20 cellular contexts compared by ENCODE assay signal in the genomic region with DNA sequence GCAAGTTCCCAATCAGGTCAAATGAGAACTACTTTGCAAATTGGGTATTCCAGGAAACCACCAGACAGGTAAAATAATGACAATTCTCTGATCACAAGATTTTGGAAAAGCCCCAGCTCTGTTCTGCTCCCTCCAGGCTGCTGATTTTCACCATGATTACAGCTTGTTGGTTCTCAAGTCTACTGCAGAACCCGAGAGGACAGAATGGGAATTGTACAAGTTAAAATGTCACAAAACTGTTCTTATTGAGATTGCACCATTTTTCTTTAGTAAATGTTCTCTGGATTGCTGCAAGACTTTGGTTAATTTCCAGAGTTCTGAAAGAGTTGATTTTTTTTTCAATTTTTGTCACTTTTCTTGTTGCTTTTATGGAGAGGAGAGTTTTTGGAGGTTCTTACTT. TPM values are rescaled to one million over a fixed set of nuclear protein-coding genes. Genes with fewer than 3 reads are reported as not detected.
DNase-seq lines count a peak whose midpoint lies in the region; ATAC-seq, FAIRE-seq and TF ChIP-seq lines count a peak whose summit lies in the region.
"Had no signal": no experiment of that assay in that cellular context is flagged by ENCODE, and none has a peak within 500 bp of the region (broad histone marks: within the 10 kb centered on the region; RNA-seq: fewer than 3 reads in every experiment).

No MANE protein-coding gene starts in this region.

- no peak overlapping the region for H3K9ac ChIP-seq in endodermal cell (ENCODE audit: extremely low read depth, low read length, poor library complexity, severe bottlenecking)
- H3K9ac ChIP-seq: BLaER1 had no signal

- H3K27me3 Mint-ChIP-seq in endodermal cell (ENCODE audit: insufficient read depth): peaks cover 25% of the 10 kb centered on the region
- H3K27me3 Mint-ChIP-seq in stimulated activated naive B cell treated with anti-CD40 and anti-IgM and Interleukin-4, amounts not matched to agents 10 μg/mL and 1 μg/mL and 100 μg/mL, for 72 hours: no peaks in the 10 kb centered on the region

- H3K4me3 Mint-ChIP-seq in endodermal cell: no peak overlapping the region
- H3K4me3 Mint-ChIP-seq in stimulated activated naive B cell treated with anti-CD40 and anti-IgM and Interleukin-4, amounts not matched to agents 10 μg/mL and 1 μg/mL and 100 μg/mL, for 72 hours: no peak overlapping the region
- H3K4me3 Mint-ChIP-seq: CD14-positive monocyte; CD4-positive, alpha-beta memory T cell had no signal

- no peaks in the 10 kb centered on the region for H3K4me1 ChIP-seq in endodermal cell (ENCODE audit: control insufficient read depth, insufficient read depth, low read length)
- H3K4me1 ChIP-seq: A549 had no signal

- no peak overlapping the region for H3K27ac ChIP-seq in endodermal cell (ENCODE audit: low read depth, low read length)
- H3K27ac ChIP-seq: A549, BLaER1 had no signal

- H3K4me1 Mint-ChIP-seq in endodermal cell: no peaks in the 10 kb centered on the region
- H3K4me1 Mint-ChIP-seq in stimulated activated naive B cell treated with anti-CD40 and anti-IgM and Interleukin-4, amounts not matched to agents 10 μg/mL and 1 μg/mL and 100 μg/mL, for 72 hours: peaks cover 10 to 23% of the 10 kb centered on the region in 2 donors
- H3K4me1 Mint-ChIP-seq: CD14-positive monocyte; CD4-positive, alpha-beta memory T cell had no signal

- H3K9me3 Mint-ChIP-seq in endodermal cell: no peaks in the 10 kb centered on the region
- peaks cover 20 to 21% of the 10 kb centered on the region in 2 donors for H3K9me3 Mint-ChIP-seq in stimulated activated naive B cell treated with anti-CD40 and anti-IgM and Interleukin-4, amounts not matched to agents 10 μg/mL and 1 μg/mL and 100 μg/mL, for 72 hours

- no peak overlapping the region for H3K4me3 ChIP-seq in endodermal cell (ENCODE audit: low read length)
- H3K4me3 ChIP-seq: A549, BLaER1, K562 had no signal

- H3K36me3 ChIP-seq in endodermal cell (ENCODE audit: control insufficient read depth, insufficient read depth, low read length): no peaks in the 10 kb centered on the region
- H3K36me3 ChIP-seq: BLaER1 had no signal

- no peak overlapping the region for H3K27ac Mint-ChIP-seq in endodermal cell
- H3K27ac Mint-ChIP-seq in stimulated activated naive B cell treated with anti-CD40 and anti-IgM and Interleukin-4, amounts not matched to agents 10 μg/mL and 1 μg/mL and 100 μg/mL, for 72 hours: peak overlapping the region; percentile 59
- H3K27ac Mint-ChIP-seq: CD14-positive monocyte; CD4-positive, alpha-beta memory T cell had no signal

- peak; percentile 11 for TF ChIP-seq CTCF in endodermal cell (conservative IDR thresholded peaks at IDR 0.05)

- DNase-seq in GM19239 (ENCODE audit: insufficient read length, low spot score): no peak
- DNase-seq in endodermal cell: no peak
- DNase-seq in stimulated activated naive B cell treated with anti-CD40 and anti-IgM and Interleukin-4, amounts not matched to agents 10 μg/mL and 1 μg/mL and 100 μg/mL, for 72 hours: no peak
- DNase-seq in HK-2 (ENCODE audit: unreplicated experiment): no peak
- DNase-seq in NCI-H2227 (lab: John Stamatoyannopoulos, UW; ENCODE audit: unreplicated experiment): no peak
- DNase-seq: AML-193; CD4-positive, alpha-beta memory T cell; DMS153; DMS79; GDM1; GOT3; H7; IMR-90 had no signal

- peaks cover 9% of the 10 kb centered on the region for H3K9me3 ChIP-seq in endodermal cell (ENCODE audit: control insufficient read depth, low read length)

- H3K27me3 ChIP-seq in endodermal cell (ENCODE audit: control insufficient read depth, insufficient read depth, low read length, poor library complexity, severe bottlenecking): peaks cover 5% of the 10 kb centered on the region
- H3K27me3 ChIP-seq: BLaER1 had no signal

- WGBS in endodermal cell (ENCODE audit: insufficient coverage in 1 of 2, insufficient read length in 1 of 2), 2 experiments: 82 to 89% methylated on average over 1 of the region's 1 CpG

- ATAC-seq in stimulated activated naive B cell treated with anti-CD40 and anti-IgM and Interleukin-4, amounts not matched to agents 10 μg/mL and 1 μg/mL and 100 μg/mL, for 72 hours (replicated peaks): no peak
- no peak for ATAC-seq in HG03025 (IDR thresholded peaks at IDR 0.05; ENCODE audit: low FRiP score, unreplicated experiment)
- ATAC-seq: A549, HCT116, K562 had no signal

- H3K36me3 Mint-ChIP-seq in endodermal cell (ENCODE audit: low read depth): no peaks in the 10 kb centered on the region
- H3K36me3 Mint-ChIP-seq in stimulated activated naive B cell treated with anti-CD40 and anti-IgM and Interleukin-4, amounts not matched to agents 10 μg/mL and 1 μg/mL and 100 μg/mL, for 72 hours: peaks cover 15 to 27% of the 10 kb centered on the region in 2 donors
- H3K36me3 Mint-ChIP-seq: CD14-positive monocyte had no signal

- peak; percentile 70 for FAIRE-seq in GM19239 (lab: Jason Lieb, UNC)
- FAIRE-seq: A549, K562 had no signal

RNA-seq across cellular contexts. Expression of a gene that starts 27.1 kb away (rescaled TPM):
- 10 to 100 TPM; 10.6 to 11.1 TPM for total RNA-seq in endodermal cell
- polyA plus RNA-seq in endodermal cell (2013, experiment 1 of 2): 2.3 TPM
- polyA plus RNA-seq in endodermal cell (2013, experiment 2 of 2): 1.8 TPM
- total RNA-seq: IMR-90 had no signal
- polyA plus RNA-seq: IMR-90, K562 had no signal

RNA-seq across cellular contexts. Expression of a gene that starts 36.9 kb away (rescaled TPM):
- total RNA-seq in endodermal cell: 1 to 10 TPM; 1.7 to 1.9 TPM
- 1.0 TPM for polyA plus RNA-seq in endodermal cell (2013, experiment 1 of 2)
- polyA plus RNA-seq in endodermal cell (2013, experiment 2 of 2): 1.0 TPM
- total RNA-seq: HT-29, IMR-90 had no signal
- polyA plus RNA-seq: IMR-90 had no signal

RNA-seq across cellular contexts. Expression of a gene that starts 39.3 kb away (rescaled TPM):
- total RNA-seq in endodermal cell: 10 to 100 TPM; 13.5 to 20.6 TPM
- 3.2 TPM for polyA plus RNA-seq in endodermal cell (2013, experiment 1 of 2)
- 1.9 TPM for polyA plus RNA-seq in endodermal cell (2013, experiment 2 of 2)
- total RNA-seq: HT-29 had no signal
- polyA plus RNA-seq: A549 had no signal
